ENCODE assay signal across 8 cellular contexts in genomic region chr22:37896939-37897338, GRCh38. TPM values are rescaled to one million over a fixed set of nuclear protein-coding genes. Genes with fewer than 3 reads are reported as not detected.
DNase-seq lines count a peak whose midpoint lies in the region; ATAC-seq and TF ChIP-seq lines count a peak whose summit lies in the region.
"Had no signal": no experiment of that assay in that cellular context is flagged by ENCODE, and none has a peak within 500 bp of the region (broad histone marks: within the 10 kb centered on the region; RNA-seq: fewer than 3 reads in every experiment).

No MANE protein-coding gene starts in this region.

- H3K9me3 ChIP-seq in MM.1S (replicated peaks; ENCODE audit: insufficient read depth, low read length): no peaks in the 10 kb centered on the region
- H3K9me3 ChIP-seq in lower lobe of right lung: no peaks in the 10 kb centered on the region
- no peaks in the 10 kb centered on the region for H3K9me3 ChIP-seq in stomach

- H3K27me3 ChIP-seq in MM.1S (replicated peaks; ENCODE audit: insufficient read depth, low read length) (no peaks in the 10 kb centered on the region), lower lobe of right lung (ENCODE audit: low read depth) (no peaks in the 10 kb centered on the region), stomach (no peaks in the 10 kb centered on the region)

- peaks cover 27% of the 10 kb centered on the region for H3K4me1 Mint-ChIP-seq in activated naive CD8-positive, alpha-beta T cell treated with anti-CD3 and anti-CD28 coated beads, Interleukin-2, amount 10 ng/mL, durations not matched to agents 7 days and 5 days

- peak overlapping the region; percentile 81; the same call in 1 of the 2 replicates for H3K27ac ChIP-seq in MM.1S (ENCODE audit: low read length)
- peak overlapping the region; percentile 66 for H3K27ac ChIP-seq in lower lobe of right lung
- peak overlapping the region; percentile 71 to 92 (median 82) for H3K27ac ChIP-seq in stomach

- peak overlapping the region; percentile 95 for H3K27ac Mint-ChIP-seq in activated naive CD8-positive, alpha-beta T cell treated with anti-CD3 and anti-CD28 coated beads, Interleukin-2, amount 10 ng/mL, durations not matched to agents 7 days and 5 days

- H3K79me2 ChIP-seq in MM.1S (ENCODE audit: low read length): no peaks in the 10 kb centered on the region

- H3K9ac ChIP-seq in MM.1S (ENCODE audit: low read length): no peak overlapping the region

- H3F3A ChIP-seq in MM.1S (ENCODE audit: insufficient read depth, low read length): peaks cover 14% of the 10 kb centered on the region

- H3K9me2 ChIP-seq in MM.1S (replicated peaks; ENCODE audit: insufficient read depth, low read length): no peaks in the 10 kb centered on the region

- intact Hi-C loops in lower lobe of right lung (cut with DNase I) (no loop called here), stomach (cut with DNase I; ENCODE audit: low total_unique reads) (no loop called here)

- H3K4me2 ChIP-seq in MM.1S (ENCODE audit: low read depth, low read length): peak overlapping the region; percentile 78; the same call in 1 of the 2 replicates

- no peak for TF ChIP-seq POLR2A in stomach (IDR thresholded peaks at IDR 0.05)

- H3K4me3 Mint-ChIP-seq in activated naive CD8-positive, alpha-beta T cell treated with anti-CD3 and anti-CD28 coated beads, Interleukin-2, amount 10 ng/mL, durations not matched to agents 7 days and 5 days: no peak overlapping the region

- ATAC-seq in activated naive CD8-positive, alpha-beta T cell treated with anti-CD3 and anti-CD28 coated beads, Interleukin-2, amount 10 ng/mL, durations not matched to agents 7 days and 5 days (ENCODE audit: low read depth): no peak
- no peak for ATAC-seq in lower lobe of right lung

- no peak for TF ChIP-seq EP300 in stomach (IDR thresholded peaks at IDR 0.05)

- TF ChIP-seq CTCF in MM.1S (IDR thresholded peaks at IDR 0.05; ENCODE audit: low read length) (no peak), lower lobe of right lung (IDR thresholded peaks at IDR 0.05) (no peak), stomach (IDR thresholded peaks at IDR 0.05) (no peak)

- no peaks in the 10 kb centered on the region for H3K36me3 ChIP-seq in MM.1S (replicated peaks; ENCODE audit: insufficient read depth, low read length)
- H3K36me3 ChIP-seq in lower lobe of right lung: no peaks in the 10 kb centered on the region
- peaks cover 0 to 5% (median under 1%) of the 10 kb centered on the region in 4 donors for H3K36me3 ChIP-seq in stomach

- H4K20me1 ChIP-seq in MM.1S (ENCODE audit: insufficient read depth, low read length): no peaks in the 10 kb centered on the region

- H3K27me3 Mint-ChIP-seq in activated naive CD8-positive, alpha-beta T cell treated with anti-CD3 and anti-CD28 coated beads, Interleukin-2, amount 10 ng/mL, durations not matched to agents 7 days and 5 days: no peaks in the 10 kb centered on the region

- H3K4me1 ChIP-seq in MM.1S (ENCODE audit: low read length) (peaks cover 13% of the 10 kb centered on the region), lower lobe of right lung (peaks cover 64% of the 10 kb centered on the region), stomach (peaks cover 51 to 74% (median 68%) of the 10 kb centered on the region in 4 donors)

- peaks cover under 1% of the 10 kb centered on the region for H3K36me3 Mint-ChIP-seq in activated naive CD8-positive, alpha-beta T cell treated with anti-CD3 and anti-CD28 coated beads, Interleukin-2, amount 10 ng/mL, durations not matched to agents 7 days and 5 days

- DNase-seq in MM.1S: no peak
- no peak for DNase-seq in activated naive CD8-positive, alpha-beta T cell treated with anti-CD3 and anti-CD28 coated beads, Interleukin-2, amount 10 ng/mL, durations not matched to agents 7 days and 5 days
- DNase-seq in lower lobe of right lung: no peak
- no peak for DNase-seq in stomach
- DNase-seq in NCI-H526 (lab: John Stamatoyannopoulos, UW): no peak
- DNase-seq in effector CD8-positive, alpha-beta T cell (lab: John Stamatoyannopoulos, UW): no peak
- DNase-seq in NCI-H1930 (lab: John Stamatoyannopoulos, UW): no peak
- DNase-seq: NCI-H446 treated with DMSO at 0.1 percent for 48 hours had no signal

- WGBS in stomach, 5 donors: 61 to 79% (median 62%) methylated on average over 3 of the region's 3 CpGs

- POLR2A ChIA-PET in activated naive CD8-positive, alpha-beta T cell treated with anti-CD3 and anti-CD28 coated beads, Interleukin-2, amount 10 ng/mL, durations not matched to agents 7 days and 5 days (lab: Charles Lee): interaction anchor here (0.8 to 3.4 kb wide), 7 partner anchors 9 to 92 kb away, joined by 3 to 45 read pairs (median 6); partner anchors contain the start of genes ANKRD54, C22orf23, MICALL1 and POLR2F

- H2AFZ ChIP-seq in MM.1S (ENCODE audit: low read length): peak overlapping the region; percentile 40; the same call in 1 of the 2 replicates

- no peaks in the 10 kb centered on the region for H3K9me3 Mint-ChIP-seq in activated naive CD8-positive, alpha-beta T cell treated with anti-CD3 and anti-CD28 coated beads, Interleukin-2, amount 10 ng/mL, durations not matched to agents 7 days and 5 days

- H3K4me3 ChIP-seq in MM.1S (ENCODE audit: low read length): no peak overlapping the region
- H3K4me3 ChIP-seq in lower lobe of right lung: no peak overlapping the region
- no peak overlapping the region for H3K4me3 ChIP-seq in stomach

RNA-seq across cellular contexts. Expression of gene MICALL1, which starts 9.2 kb away (rescaled TPM):
- 10 to 100 TPM; 27.9 to 31.3 TPM for total RNA-seq in activated naive CD8-positive, alpha-beta T cell treated with anti-CD3 and anti-CD28 coated beads, Interleukin-2, amount 10 ng/mL, durations not matched to agents 7 days and 5 days
- total RNA-seq in lower lobe of right lung: 32.2 TPM
- 100 to 1,000 TPM in 3 of 5 donors, 10 to 100 TPM in 2; 31.4 to 155 (median 112) TPM for total RNA-seq in stomach
- 10 to 100 TPM; 17.7 to 55.1 (median 35.6) TPM for polyA plus RNA-seq in stomach

RNA-seq across cellular contexts. Expression of gene EIF3L, which starts 47.7 kb away (rescaled TPM):
- total RNA-seq in activated naive CD8-positive, alpha-beta T cell treated with anti-CD3 and anti-CD28 coated beads, Interleukin-2, amount 10 ng/mL, durations not matched to agents 7 days and 5 days: 100 to 1,000 TPM; 328 to 368 TPM
- 385 TPM for total RNA-seq in lower lobe of right lung
- 100 to 1,000 TPM; 271 to 452 (median 385) TPM for total RNA-seq in stomach
- polyA plus RNA-seq in stomach: 100 to 1,000 TPM; 254 to 657 (median 378) TPM

RNA-seq across cellular contexts. Expression of gene ANKRD54, which starts 52.8 kb away (rescaled TPM):
- total RNA-seq in activated naive CD8-positive, alpha-beta T cell treated with anti-CD3 and anti-CD28 coated beads, Interleukin-2, amount 10 ng/mL, durations not matched to agents 7 days and 5 days: 10 to 100 TPM; 22.2 to 23.3 TPM
- 18.3 TPM for total RNA-seq in lower lobe of right lung
- total RNA-seq in stomach: 100 to 1,000 TPM in 1 of 5 donors, 10 to 100 TPM in 3, 1 to 10 TPM in 1; 6.8 to 210 (median 18.3) TPM
- polyA plus RNA-seq in stomach: 10 to 100 TPM; 12.5 to 19.0 (median 14.8) TPM

RNA-seq across cellular contexts. Expression of gene C22orf23, which starts 56.5 kb away (rescaled TPM):
- not detected for total RNA-seq in activated naive CD8-positive, alpha-beta T cell treated with anti-CD3 and anti-CD28 coated beads, Interleukin-2, amount 10 ng/mL, durations not matched to agents 7 days and 5 days
- 1.2 TPM for total RNA-seq in lower lobe of right lung
- total RNA-seq in stomach: not detected
- polyA plus RNA-seq in stomach: 1 to 10 TPM in 1 of 3 donors, under 1 TPM in 2; 0.18 to 1.2 (median 0.31) TPM

RNA-seq across cellular contexts. Expression of gene POLR2F, which starts 56.6 kb away (rescaled TPM):
- total RNA-seq in activated naive CD8-positive, alpha-beta T cell treated with anti-CD3 and anti-CD28 coated beads, Interleukin-2, amount 10 ng/mL, durations not matched to agents 7 days and 5 days: 10 to 100 TPM; 60.2 to 61.4 TPM
- total RNA-seq in lower lobe of right lung (60.3 TPM), stomach (100 to 1,000 TPM in 2 of 5 donors, 10 to 100 TPM in 3; 41.5 to 145 (median 74.5) TPM)
- 100 to 1,000 TPM; 139 to 149 (median 146) TPM for polyA plus RNA-seq in stomach
